In the genomic region with DNA sequence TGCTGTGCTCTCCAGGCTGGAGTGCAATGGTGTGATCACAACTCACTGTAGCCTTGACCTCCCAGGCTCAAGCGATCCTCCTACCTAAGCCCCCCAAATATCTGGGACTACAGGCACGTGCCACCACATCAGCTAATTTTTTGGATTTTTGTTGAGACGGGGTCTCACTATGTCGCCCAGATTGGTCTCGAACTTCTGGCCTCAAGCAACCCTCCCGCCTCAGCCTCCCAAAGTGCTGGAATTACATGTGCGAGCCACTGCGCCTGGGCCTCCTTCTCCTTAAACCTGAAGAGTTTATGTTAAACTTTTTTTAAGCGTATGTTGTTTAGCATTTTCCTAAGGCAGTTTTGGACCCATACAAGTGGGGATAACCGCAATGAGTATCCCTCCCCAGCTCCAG, we compare ENCODE assay signal across 21 cellular contexts. TPM values are rescaled to one million over a fixed set of nuclear protein-coding genes. Genes with fewer than 3 reads are reported as not detected.
A peak's percentile ranks its signal among the peaks of the same experiment; 100 is the strongest.
DNase-seq lines count a peak whose midpoint lies in the region; ATAC-seq and TF ChIP-seq lines count a peak whose summit lies in the region.
"Had no signal": no experiment of that assay in that cellular context is flagged by ENCODE, and none has a peak within 500 bp of the region (broad histone marks: within the 10 kb centered on the region; RNA-seq: fewer than 3 reads in every experiment).

No MANE protein-coding gene starts in this region.

- H3K4me3 Mint-ChIP-seq in CD14-positive monocyte: no peak overlapping the region
- H3K4me3 Mint-ChIP-seq in CD8-positive, alpha-beta T cell: peak overlapping the region; percentile 72
- peak overlapping the region; percentile 72 for H3K4me3 Mint-ChIP-seq in activated CD4-positive, alpha-beta memory T cell treated with anti-CD3 and anti-CD28 coated beads, Interleukin-2, amount 10 ng/mL, durations not matched to agents 7 days and 5 days
- peak overlapping the region; percentile 64 for H3K4me3 Mint-ChIP-seq in memory B cell
- H3K4me3 Mint-ChIP-seq: HFFc6, nephron progenitor cell had no signal

- peak overlapping the region; percentile 60 for H3K27ac ChIP-seq in CD8-positive, alpha-beta T cell (ENCODE audit: low read depth, low read length)
- H3K27ac ChIP-seq: SJCRH30 had no signal

- peaks cover 93% of the 10 kb centered on the region for H3K4me1 Mint-ChIP-seq in CD14-positive monocyte
- H3K4me1 Mint-ChIP-seq in CD8-positive, alpha-beta T cell (ENCODE audit: low read depth): peaks cover 92% of the 10 kb centered on the region
- peaks cover 69% of the 10 kb centered on the region for H3K4me1 Mint-ChIP-seq in activated CD4-positive, alpha-beta memory T cell treated with anti-CD3 and anti-CD28 coated beads, Interleukin-2, amount 10 ng/mL, durations not matched to agents 7 days and 5 days
- peaks cover 47% of the 10 kb centered on the region for H3K4me1 Mint-ChIP-seq in memory B cell

- H3K36me3 ChIP-seq in CD8-positive, alpha-beta T cell (ENCODE audit: insufficient read depth, low read length): peaks cover 68% of the 10 kb centered on the region
- H3K36me3 ChIP-seq: BE2C, SJCRH30 had no signal

- CTCF ChIA-PET in CD8-positive, alpha-beta T cell (lab: Charles Lee): interaction anchor here (0.6 to 2.2 kb wide), 11 partner anchors 10 to 73 kb away, joined by 3 to 8 read pairs (median 3); no protein-coding TSS in a partner anchor
- CTCF ChIA-PET in activated CD4-positive, alpha-beta memory T cell treated with anti-CD3 and anti-CD28 coated beads, Interleukin-2, amount 10 ng/mL, durations not matched to agents 7 days and 5 days (lab: Charles Lee): interaction anchor here (0.6 to 3.1 kb wide), 12 partner anchors 10 to 81 kb away, joined by 3 to 18 read pairs (median 3); no protein-coding TSS in a partner anchor

- intact Hi-C loops in CD14-positive monocyte (cut with micrococcal nuclease): loop anchor here in 1 of 2 donors (5.0 kb wide), 1 partner anchor 60 kb away; no protein-coding TSS in a partner anchor
- intact Hi-C loops in CD8-positive, alpha-beta T cell (cut with DNase I, micrococcal nuclease): loop anchor here (1.0 to 5.0 kb wide), 7 partner anchors 15 to 68 kb away; no protein-coding TSS in a partner anchor

- no peaks in the 10 kb centered on the region for H3K27me3 Mint-ChIP-seq in CD14-positive monocyte (ENCODE audit: low read depth in 3 of 3)
- H3K27me3 Mint-ChIP-seq in CD8-positive, alpha-beta T cell (ENCODE audit: low read depth): no peaks in the 10 kb centered on the region
- H3K27me3 Mint-ChIP-seq in activated CD4-positive, alpha-beta memory T cell treated with anti-CD3 and anti-CD28 coated beads, Interleukin-2, amount 10 ng/mL, durations not matched to agents 7 days and 5 days: no peaks in the 10 kb centered on the region
- H3K27me3 Mint-ChIP-seq in memory B cell: no peaks in the 10 kb centered on the region

- H3K4me3 ChIP-seq in CD8-positive, alpha-beta T cell (ENCODE audit: low read depth, low read length): no peak overlapping the region
- H3K4me3 ChIP-seq: SJCRH30, skin epidermis had no signal

- no peak for TF ChIP-seq CTCF in CD14-positive monocyte (IDR thresholded peaks at IDR 0.05)
- TF ChIP-seq CTCF in CD8-positive, alpha-beta T cell (IDR thresholded peaks at IDR 0.05): no peak

- DNase-seq in CD14-positive monocyte (ENCODE audit: low spot score): no peak
- no peak for DNase-seq in CD8-positive, alpha-beta T cell
- DNase-seq in activated CD4-positive, alpha-beta memory T cell treated with anti-CD3 and anti-CD28 coated beads, Interleukin-2, amount 10 ng/mL, durations not matched to agents 7 days and 5 days: no peak
- no peak for DNase-seq in memory B cell (ENCODE audit: low spot score in 2 of 2)
- no peak for DNase-seq in NCI-H1105 treated with DMSO at 0.1 percent for 48 hours (lab: John Stamatoyannopoulos, UW)
- DNase-seq: BE2C, HFFc6, hypothalamus, kidney, NCI-H1417, NCI-H2171, NCI-H526 treated with DMSO at 0.1 percent for 48 hours, nephron progenitor cell, OCI-M1, SJCRH30 had no signal

- H3K9me3 Mint-ChIP-seq in CD14-positive monocyte (peaks cover 0 to 3% (median 0%) of the 10 kb centered on the region in 7 donors), memory B cell (no peaks in the 10 kb centered on the region)
- no peaks in the 10 kb centered on the region for H3K9me3 Mint-ChIP-seq in CD8-positive, alpha-beta T cell
- H3K9me3 Mint-ChIP-seq in activated CD4-positive, alpha-beta memory T cell treated with anti-CD3 and anti-CD28 coated beads, Interleukin-2, amount 10 ng/mL, durations not matched to agents 7 days and 5 days: no peaks in the 10 kb centered on the region
- H3K9me3 Mint-ChIP-seq: HFFc6, nephron progenitor cell had no signal

- no peaks in the 10 kb centered on the region for H3K27me3 ChIP-seq in CD8-positive, alpha-beta T cell (ENCODE audit: insufficient read depth, low read length)
- H3K27me3 ChIP-seq: BE2C, SJCRH30 had no signal

- no peak for ATAC-seq in CD8-positive, alpha-beta T cell
- ATAC-seq in memory B cell (ENCODE audit: low read depth) (no peak), HG03354 (IDR thresholded peaks at IDR 0.05; ENCODE audit: poor library complexity, severe bottlenecking, unreplicated experiment) (no peak)
- ATAC-seq in activated CD4-positive, CD25-positive, alpha-beta regulatory T cell treated with anti-CD3 and anti-CD28 coated beads, Interleukin-2, amount 50 U/mL, for 24 hours: no peak

- POLR2A ChIA-PET in CD8-positive, alpha-beta T cell (lab: Charles Lee): interaction anchor here (0.6 to 3.5 kb wide), 32 partner anchors 8 to 177 kb away, joined by 3 to 33 read pairs (median 4); a partner anchor contains a TSS
- POLR2A ChIA-PET in activated CD4-positive, alpha-beta memory T cell treated with anti-CD3 and anti-CD28 coated beads, Interleukin-2, amount 10 ng/mL, durations not matched to agents 7 days and 5 days (lab: Charles Lee): interaction anchor here (0.6 to 3.3 kb wide), 25 partner anchors 8 to 539 kb away, joined by 3 to 35 read pairs (median 5); a partner anchor contains a TSS

- peaks cover 91% of the 10 kb centered on the region for H3K4me1 ChIP-seq in CD8-positive, alpha-beta T cell (ENCODE audit: insufficient read depth, low read length)
- H3K4me1 ChIP-seq: BE2C had no signal

- peaks cover 63 to 84% of the 10 kb centered on the region in 2 donors for H3K36me3 Mint-ChIP-seq in CD14-positive monocyte
- H3K36me3 Mint-ChIP-seq in CD8-positive, alpha-beta T cell: peaks cover 80% of the 10 kb centered on the region
- H3K36me3 Mint-ChIP-seq in activated CD4-positive, alpha-beta memory T cell treated with anti-CD3 and anti-CD28 coated beads, Interleukin-2, amount 10 ng/mL, durations not matched to agents 7 days and 5 days (ENCODE audit: low read depth): peaks cover 79% of the 10 kb centered on the region
- peaks cover 18% of the 10 kb centered on the region for H3K36me3 Mint-ChIP-seq in memory B cell

- no peaks in the 10 kb centered on the region for H3K9me3 ChIP-seq in CD8-positive, alpha-beta T cell (ENCODE audit: low read length)
- H3K9me3 ChIP-seq: BE2C, SJCRH30 had no signal

- H3K27ac Mint-ChIP-seq in CD14-positive monocyte (peak overlapping the region; percentile 84 to 97 (median 95)), memory B cell (peak overlapping the region; percentile 83)
- peak overlapping the region; percentile 97 for H3K27ac Mint-ChIP-seq in CD8-positive, alpha-beta T cell
- peak overlapping the region; percentile 90 for H3K27ac Mint-ChIP-seq in activated CD4-positive, alpha-beta memory T cell treated with anti-CD3 and anti-CD28 coated beads, Interleukin-2, amount 10 ng/mL, durations not matched to agents 7 days and 5 days
- H3K27ac Mint-ChIP-seq: HFFc6, progenitor cell of endocrine pancreas had no signal

RNA-seq across cellular contexts. Expression of a gene that starts 30.8 kb away (rescaled TPM):
- 10 to 100 TPM; 10.5 to 15.7 TPM for polyA plus RNA-seq in CD14-positive monocyte
- total RNA-seq in CD8-positive, alpha-beta T cell: 10 to 100 TPM; 20.6 to 22.7 TPM
- total RNA-seq in activated CD4-positive, alpha-beta memory T cell treated with anti-CD3 and anti-CD28 coated beads, Interleukin-2, amount 10 ng/mL, durations not matched to agents 7 days and 5 days: 10 to 100 TPM; 69.6 to 71.4 TPM
- total RNA-seq: astrocyte, endothelial cell of umbilical vein, SJCRH30 had no signal
- polyA plus RNA-seq: endothelial cell of umbilical vein had no signal

Comparison
In these comparisons a context has a peak if more than half of its experiments do, and no peak if none do; other contexts are left out.
1. H3K4me3 Mint-ChIP-seq: peak in CD8-positive, alpha-beta T cell (single experiment), activated CD4-positive, alpha-beta memory T cell treated with anti-CD3 and anti-CD28 coated beads, Interleukin-2, amount 10 ng/mL, durations not matched to agents 7 days and 5 days (single experiment) and memory B cell (single experiment); none in CD14-positive monocyte (0 of 2).
2. Peak in every context shown above with its lines, with median percentiles within 50 percentile points of each other: H3K27ac Mint-ChIP-seq.